24 cellular contexts compared by ENCODE assay signal in the genomic region with DNA sequence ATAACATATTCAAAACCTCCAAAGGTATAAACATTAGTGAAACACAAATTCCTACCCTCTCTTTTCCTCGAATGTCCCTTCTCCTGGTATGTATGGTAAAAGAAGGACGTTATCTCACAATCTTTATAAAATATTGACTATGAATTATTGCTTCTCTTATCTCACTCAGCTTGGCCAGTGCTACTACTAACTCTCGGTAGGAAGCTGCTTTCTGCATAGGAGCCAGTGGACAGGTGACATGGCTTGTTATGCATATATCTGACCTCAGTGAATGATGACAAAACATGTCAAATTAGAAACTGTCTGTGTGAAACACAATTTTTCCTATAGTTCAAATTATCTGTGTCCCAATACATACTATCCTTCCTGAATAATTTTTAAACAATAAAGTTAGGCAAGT. TPM values are rescaled to one million over a fixed set of nuclear protein-coding genes. Genes with fewer than 3 reads are reported as not detected.
A peak's percentile ranks its signal among the peaks of the same experiment; 100 is the strongest.
DNase-seq lines count a peak whose midpoint lies in the region; ATAC-seq, FAIRE-seq and TF ChIP-seq lines count a peak whose summit lies in the region.
"Had no signal": no experiment of that assay in that cellular context is flagged by ENCODE, and none has a peak within 500 bp of the region (broad histone marks: within the 10 kb centered on the region; RNA-seq: fewer than 3 reads in every experiment).

No MANE protein-coding gene starts in this region.

- H3K4me2 ChIP-seq in IMR-90 (ENCODE audit: low read depth, low read length) (no peak overlapping the region), hepatocyte (no peak overlapping the region), osteoblast (ENCODE audit: insufficient read depth, low read length) (no peak overlapping the region)
- H3K4me2 ChIP-seq: A549; BLaER1 treated with 17β-estradiol and CSF1 and Interleukin-3, amounts not matched to agents 10 nM and 100 nM had no signal

- H3K9me3 ChIP-seq in IMR-90 (ENCODE audit: control insufficient read depth, insufficient read depth, low read length) (no peaks in the 10 kb centered on the region), hepatocyte (ENCODE audit: low read depth) (no peaks in the 10 kb centered on the region), pancreas (no peaks in the 10 kb centered on the region), osteoblast (ENCODE audit: low read depth, low read length) (no peaks in the 10 kb centered on the region)
- H3K9me3 ChIP-seq: A549; BE2C; BLaER1 treated with 17β-estradiol and CSF1 and Interleukin-3, amounts not matched to agents 10 nM and 100 nM had no signal

- TF ChIP-seq RAD21 in IMR-90 (IDR thresholded peaks at IDR 0.05; ENCODE audit: low read length) = no peak

- intact Hi-C loops in IMR-90 (cut with micrococcal nuclease) (no loop called here), pancreas (cut with DNase I) (no loop called here)

- H2BK120ac ChIP-seq in IMR-90 (ENCODE audit: low read depth, low read length) = no peak overlapping the region

- no peaks in the 10 kb centered on the region for H3K79me1 ChIP-seq in IMR-90 (ENCODE audit: low read depth in 1 of 2, low read length in 2 of 2)

- H2AK9ac ChIP-seq in IMR-90 (replicated peaks; ENCODE audit: low read depth, low read length, poor library complexity) = no peak overlapping the region

- dilution Hi-C loops in IMR-90 (cut with HindIII; ENCODE audit: low sequenced_read_pairs, unreplicated experiment) = no loop called here

- H2AFZ ChIP-seq in IMR-90 (replicated peaks; ENCODE audit: low read length, poor library complexity) = no peak overlapping the region
- no peak overlapping the region for H2AFZ ChIP-seq in hepatocyte
- no peak overlapping the region for H2AFZ ChIP-seq in osteoblast (ENCODE audit: low read length)
- H2AFZ ChIP-seq: GM23248 had no signal

- H2BK20ac ChIP-seq in IMR-90 (ENCODE audit: low read depth, low read length) = no peak overlapping the region

- no peak overlapping the region for H4K5ac ChIP-seq in IMR-90 (ENCODE audit: low read depth, low read length)

- no peak for TF ChIP-seq CTCF in IMR-90 (conservative IDR thresholded peaks at IDR 0.05; ENCODE audit: low read depth, low read length)
- TF ChIP-seq CTCF in hepatocyte (IDR thresholded peaks at IDR 0.05; ENCODE audit: poor library complexity) = no peak
- no peak for TF ChIP-seq CTCF in pancreas (IDR thresholded peaks at IDR 0.05)
- no peak for TF ChIP-seq CTCF in osteoblast (IDR thresholded peaks at IDR 0.05; ENCODE audit: extremely low read depth, low read depth, low read length)

- H3K4me1 ChIP-seq in IMR-90 (ENCODE audit: control insufficient read depth, insufficient read depth, low read length) (peaks cover 2% of the 10 kb centered on the region; the same call in 1 of the 2 replicates), hepatocyte (ENCODE audit: insufficient read depth) (peaks cover 23% of the 10 kb centered on the region), pancreas (peaks cover 34 to 47% (median 36%) of the 10 kb centered on the region in 3 donors), osteoblast (ENCODE audit: insufficient read depth, low read length) (peaks cover 15% of the 10 kb centered on the region)
- H3K4me1 ChIP-seq: BE2C had no signal

- H3K18ac ChIP-seq in IMR-90 (ENCODE audit: low read depth, low read length) = no peak overlapping the region

- H3K27ac ChIP-seq in IMR-90 (ENCODE audit: insufficient read depth, low read length) (no peak overlapping the region), hepatocyte (peak overlapping the region; percentile 81), pancreas (peak overlapping the region; percentile 61 to 90 (median 80)), osteoblast (ENCODE audit: low read depth, low read length) (no peak overlapping the region)
- H3K27ac ChIP-seq: BLaER1 treated with 17β-estradiol and CSF1 and Interleukin-3, amounts not matched to agents 10 nM and 100 nM; GM23248 had no signal

- no peaks in the 10 kb centered on the region for H3K9me2 ChIP-seq in hepatocyte (replicated peaks; ENCODE audit: insufficient read depth)

- H3K14ac ChIP-seq in IMR-90 (replicated peaks; ENCODE audit: low read depth, low read length) = no peak overlapping the region

- no TSS peak for BruUV-seq in IMR-90 (replicated peaks; lab: Mats Ljungman, UMichigan)

- in situ Hi-C loops in IMR-90 (cut with MboI; ENCODE audit: low sequenced_read_pairs) = no loop called here

- no CpG with 5 or more reads among the region's 3 CpGs for WGBS in IMR-90 (ENCODE audit: extremely low coverage in 2 of 2, insufficient read length in 1 of 2), 2 experiments
- 53% methylated on average over 3 of the region's 3 CpGs for WGBS in hepatocyte (ENCODE audit: low lambda C conversion rate, missing lambda C conversion rate)
- whole genome bisulfite sequencing in pancreas, 2 donors = 13 to 23% methylated on average over 3 of the region's 3 CpGs

- CTCF ChIA-PET in IMR-90 (lab: Yijun Ruan, JAX) = interaction anchor here (0.6 kb wide), 1 partner anchor 27 kb away, joined by 4 read pairs; no protein-coding TSS in a partner anchor

- no peak for FAIRE-seq in pancreas (lab: Jason Lieb, UNC)
- no peak for FAIRE-seq in GM12891 (lab: Jason Lieb, UNC)
- FAIRE-seq: A549, GM19239, H1 had no signal

- H4K20me1 ChIP-seq in IMR-90 (ENCODE audit: insufficient read depth, low read length) (no peaks in the 10 kb centered on the region), hepatocyte (ENCODE audit: insufficient read depth, poor library complexity, severe bottlenecking) (no peaks in the 10 kb centered on the region), osteoblast (ENCODE audit: insufficient read depth, low read length) (no peaks in the 10 kb centered on the region)
- H4K20me1 ChIP-seq: BLaER1 treated with 17β-estradiol and CSF1 and Interleukin-3, amounts not matched to agents 10 nM and 100 nM had no signal

- no peak overlapping the region for H2BK15ac ChIP-seq in IMR-90 (ENCODE audit: low read depth, low read length)

- H3K23ac ChIP-seq in IMR-90 (ENCODE audit: low read depth, low read length) = no peak overlapping the region

- TF ChIP-seq POLR2A in IMR-90 (IDR thresholded peaks at IDR 0.05; ENCODE audit: low read depth, low read length) = no peak
- no peak for TF ChIP-seq POLR2A in GM12891 (IDR thresholded peaks at IDR 0.05; ENCODE audit: low read depth, low read length)

- ATAC-seq in IMR-90 (ENCODE audit: low read depth) (0 out of 2 replicates have a peak, but pooled peaks have one; percentile 17), pancreas (peak in 3 of 4 donors; percentile 28 to 53 (median 53))
- ATAC-seq: A549 had no signal

- POLR2A ChIA-PET in IMR-90 (lab: Charles Lee; ENCODE audit: unreplicated experiment) = no interaction called here

- no peak overlapping the region for H4K91ac ChIP-seq in IMR-90 (ENCODE audit: insufficient read depth, low read depth, low read length)

- no peaks in the 10 kb centered on the region for H3K36me3 ChIP-seq in IMR-90 (ENCODE audit: control insufficient read depth, insufficient read depth, low read length)
- no peaks in the 10 kb centered on the region for H3K36me3 ChIP-seq in hepatocyte (replicated peaks; ENCODE audit: insufficient read depth, low read depth)
- no peaks in the 10 kb centered on the region for H3K36me3 ChIP-seq in pancreas
- H3K36me3 ChIP-seq in osteoblast (ENCODE audit: insufficient read depth, low read length) = no peaks in the 10 kb centered on the region
- H3K36me3 ChIP-seq: BE2C; BLaER1 treated with 17β-estradiol and CSF1 and Interleukin-3, amounts not matched to agents 10 nM and 100 nM had no signal

- H3K4ac ChIP-seq in IMR-90 (ENCODE audit: low read depth, low read length) = no peak overlapping the region

- no peak overlapping the region for H4K8ac ChIP-seq in IMR-90 (ENCODE audit: low read depth in 2 of 2, low read length in 2 of 2)

- H3K4me3 ChIP-seq in IMR-90 (ENCODE audit: insufficient read depth, low read depth, low read length) = no peak overlapping the region
- no peak overlapping the region for H3K4me3 ChIP-seq in hepatocyte
- H3K4me3 ChIP-seq in pancreas = no peak overlapping the region
- no peak overlapping the region for H3K4me3 ChIP-seq in osteoblast (ENCODE audit: insufficient read depth, low read length)
- H3K4me3 ChIP-seq: A549; BLaER1 treated with 17β-estradiol and CSF1 and Interleukin-3, amounts not matched to agents 10 nM and 100 nM; GM23248 had no signal

- H2BK5ac ChIP-seq in IMR-90 (ENCODE audit: low read depth, low read length, poor library complexity, severe bottlenecking) = no peak overlapping the region

- no peaks in the 10 kb centered on the region for H3K9me1 ChIP-seq in IMR-90 (ENCODE audit: insufficient read depth, low read length)

- DNase-seq in IMR-90 = no peak
- DNase-seq in hepatocyte (ENCODE audit: low spot score) = no peak
- DNase-seq in pancreas = no peak
- no peak for DNase-seq in GM12891 (ENCODE audit: insufficient read length, low spot score)
- DNase-seq in osteoblast (ENCODE audit: insufficient read length, low spot score, missing footprints) = no peak
- DNase-seq in NCI-H1048 (lab: John Stamatoyannopoulos, UW) = no peak
- DNase-seq: 8988T; ACHN; AML-193; BE2C; Calu3; CD4-positive, alpha-beta T cell; CD8-positive, alpha-beta memory T cell; DMS53; DMS79 treated with DMSO at 0.1 percent for 48 hours; GM23248; H7; HCEC 1CT had no signal

- no peak overlapping the region for H3K9ac ChIP-seq in IMR-90 (ENCODE audit: low read depth, low read length)
- H3K9ac ChIP-seq: BLaER1 treated with 17β-estradiol and CSF1 and Interleukin-3, amounts not matched to agents 10 nM and 100 nM; GM23248 had no signal

- H3K56ac ChIP-seq in IMR-90 (ENCODE audit: extremely low read depth, insufficient read depth, low read length) = no peak overlapping the region

- H3K79me2 ChIP-seq in hepatocyte (no peaks in the 10 kb centered on the region), osteoblast (ENCODE audit: insufficient read depth, low read length) (no peaks in the 10 kb centered on the region)

- no peaks in the 10 kb centered on the region for H3K27me3 ChIP-seq in IMR-90 (ENCODE audit: control insufficient read depth, insufficient read depth, low read length)
- H3K27me3 ChIP-seq in hepatocyte = no peaks in the 10 kb centered on the region
- H3K27me3 ChIP-seq in pancreas = no peaks in the 10 kb centered on the region
- H3K27me3 ChIP-seq in osteoblast (ENCODE audit: insufficient read depth, low read length) = no peaks in the 10 kb centered on the region
- H3K27me3 ChIP-seq: BE2C; BLaER1 treated with 17β-estradiol and CSF1 and Interleukin-3, amounts not matched to agents 10 nM and 100 nM had no signal

- H2AK5ac ChIP-seq in IMR-90 (ENCODE audit: low read depth, low read length) = no peak overlapping the region

TF ChIP-seq in IMR-90, 13 proteins besides CTCF, POLR2A, EP300 and RAD21 (continues in another document):
- TF ChIP-seq BHLHE40 (IDR thresholded peaks at IDR 0.05; ENCODE audit: low read depth, low read length) = no peak

TF ChIP-seq in GM12891, 5 proteins besides CTCF, POLR2A, EP300 and RAD21 (continues in another document):
- no peak for TF ChIP-seq POLR2AphosphoS5 (IDR thresholded peaks at IDR 0.05; ENCODE audit: low read depth, low read length)

RNA-seq across cellular contexts. Expression of gene FLRT2, which starts 48.5 kb away (rescaled TPM):
- total RNA-seq in IMR-90 (2012; rRNA removed) = 11.1 and 13.1 TPM in 2 replicates
- polyA plus RNA-seq in IMR-90 (2012; rRNA removed) = 8.8 and 10.2 TPM in 2 replicates
- polyA plus RNA-seq in IMR-90 (2012; cell fraction: cytosol; rRNA removed) = 3.2 and 4.0 TPM in 2 replicates
- polyA plus RNA-seq in IMR-90 (2012; cell fraction: nucleus; rRNA removed; ENCODE audit: low replicate concordance) = 12.2 and 48.3 TPM in 2 replicates
- 42.3 and 48.0 TPM in 2 replicates for total RNA-seq in hepatocyte
- polyA plus RNA-seq in hepatocyte = 31.3 and 32.9 TPM in 2 replicates
- 100 to 1,000 TPM in 3 of 6 donors, 10 to 100 TPM in 3; 62.8 to 229 (median 91.7) TPM for total RNA-seq in pancreas
- 100 to 1,000 TPM; 119 to 125 TPM for polyA plus RNA-seq in pancreas
- polyA plus RNA-seq in GM12891 (2012; ENCODE audit: low read depth, missing spikeins) = not detected
- total RNA-seq in osteoblast = 39.1 and 46.3 TPM in 2 replicates
- total RNA-seq: Calu3; CD4-positive, alpha-beta T cell; CD8-positive, alpha-beta memory T cell; G401 had no signal
- polyA plus RNA-seq: CD14-positive monocyte; CD8-positive, alpha-beta memory T cell had no signal

Comparison
In these comparisons a context has a peak if more than half of its experiments do, and no peak if none do; other contexts are left out.
1. H3K27ac ChIP-seq: peak in hepatocyte (single experiment) and pancreas (4 of 4); none in IMR-90 (single experiment) and osteoblast (single experiment).